8 cellular contexts compared by ENCODE assay signal in genomic region chr3:152257246-152258074, GRCh38. TPM values are rescaled to one million over a fixed set of nuclear protein-coding genes. Genes with fewer than 3 reads are reported as not detected.
A peak's percentile ranks its signal among the peaks of the same experiment; 100 is the strongest.
DNase-seq lines count a peak whose midpoint lies in the region; ATAC-seq and TF ChIP-seq lines count a peak whose summit lies in the region.

No MANE protein-coding gene starts in this region.

- intact Hi-C loops in head of caudate nucleus (cut with DNase I) = no loop called here

- peaks cover 89% of the 10 kb centered on the region for H3K4me1 Mint-ChIP-seq in activated CD8-positive, alpha-beta memory T cell treated with anti-CD3 and anti-CD28 coated beads, Interleukin-2, amount 10 ng/mL, durations not matched to agents 7 days and 5 days

- H3K4me1 ChIP-seq in neutrophil (ENCODE audit: control insufficient read depth in 1 of 2, insufficient read depth in 1 of 2, low read depth in 1 of 2, low read length in 1 of 2) = peaks cover 66% of the 10 kb centered on the region in 2 experiments

- H3K9ac ChIP-seq in SU-DHL-6 (ENCODE audit: low read length) = peak overlapping the region; percentile 25

- H3K27me3 ChIP-seq in SU-DHL-6 (ENCODE audit: low read length) = no peaks in the 10 kb centered on the region
- no peaks in the 10 kb centered on the region for H3K27me3 ChIP-seq in neutrophil

- H2AFZ ChIP-seq in SU-DHL-6 (ENCODE audit: low read depth, low read length, severe bottlenecking) = peak overlapping the region; percentile 28

- CTCF ChIA-PET in activated CD8-positive, alpha-beta memory T cell treated with anti-CD3 and anti-CD28 coated beads, Interleukin-2, amount 10 ng/mL, durations not matched to agents 7 days and 5 days (lab: Charles Lee) = interaction anchor here (0.6 to 4.7 kb wide), 7 partner anchors 11 to 181 kb away, joined by 3 to 22 read pairs (median 4); partner anchors contain the start of gene MBNL1

- peak overlapping the region; percentile 28 for H3K4me3 ChIP-seq in SU-DHL-6 (ENCODE audit: insufficient read depth, low read length, poor library complexity, severe bottlenecking)
- peak overlapping the region in 1 of 2 experiments; percentile 7 for H3K4me3 ChIP-seq in neutrophil (ENCODE audit: low read depth in 1 of 2, low read length in 1 of 2)

- TF ChIP-seq CTCF in SU-DHL-6 (IDR thresholded peaks at IDR 0.05; ENCODE audit: insufficient read depth, low read length, poor library complexity, severe bottlenecking) = no peak
- no peak for TF ChIP-seq CTCF in neutrophil (IDR thresholded peaks at IDR 0.05)

- no peaks in the 10 kb centered on the region for H3K9me2 ChIP-seq in SU-DHL-6 (replicated peaks; ENCODE audit: insufficient read depth, low read length)

- H3K9me3 Mint-ChIP-seq in activated CD8-positive, alpha-beta memory T cell treated with anti-CD3 and anti-CD28 coated beads, Interleukin-2, amount 10 ng/mL, durations not matched to agents 7 days and 5 days (ENCODE audit: low read depth) = peaks cover 2% of the 10 kb centered on the region

- H3K36me3 Mint-ChIP-seq in activated CD8-positive, alpha-beta memory T cell treated with anti-CD3 and anti-CD28 coated beads, Interleukin-2, amount 10 ng/mL, durations not matched to agents 7 days and 5 days = peaks cover 40% of the 10 kb centered on the region

- H3K4me3 Mint-ChIP-seq in activated CD8-positive, alpha-beta memory T cell treated with anti-CD3 and anti-CD28 coated beads, Interleukin-2, amount 10 ng/mL, durations not matched to agents 7 days and 5 days = peak overlapping the region; percentile 57

- peak; percentile 55 for DNase-seq in activated CD8-positive, alpha-beta memory T cell treated with anti-CD3 and anti-CD28 coated beads, Interleukin-2, amount 10 ng/mL, durations not matched to agents 7 days and 5 days
- DNase-seq in activated CD8-positive, alpha-beta memory T cell treated with anti-CD3 and anti-CD28 coated beads, Interleukin-2, amount 50 U/mL, for 48 hours = no peak
- DNase-seq in COLO668 (lab: John Stamatoyannopoulos, UW; ENCODE audit: unreplicated experiment) (no peak), NCI-H1092 treated with DMSO at 0.1 percent for 48 hours (lab: John Stamatoyannopoulos, UW) (no peak), head of caudate nucleus (no peak)

- no peaks in the 10 kb centered on the region for H4K20me1 ChIP-seq in SU-DHL-6 (ENCODE audit: low read depth, low read length)

- ATAC-seq in activated CD8-positive, alpha-beta memory T cell treated with anti-CD3 and anti-CD28 coated beads, Interleukin-2, amount 10 ng/mL, durations not matched to agents 7 days and 5 days = peak; percentile 24
- ATAC-seq in HG02852 (IDR thresholded peaks at IDR 0.05; ENCODE audit: unreplicated experiment) = peak; percentile 77

- peaks cover 26% of the 10 kb centered on the region; the same call in 1 of the 2 replicates for H3K79me2 ChIP-seq in SU-DHL-6 (ENCODE audit: insufficient read depth, low read length)

- H3K27ac ChIP-seq in SU-DHL-6 (ENCODE audit: low read depth, low read length) (peak overlapping the region; percentile 67), neutrophil (peak overlapping the region; percentile 82)

- peak overlapping the region; percentile 71 for H3K4me2 ChIP-seq in SU-DHL-6 (ENCODE audit: low read depth, low read length, poor library complexity, severe bottlenecking)

- H3K27ac Mint-ChIP-seq in activated CD8-positive, alpha-beta memory T cell treated with anti-CD3 and anti-CD28 coated beads, Interleukin-2, amount 10 ng/mL, durations not matched to agents 7 days and 5 days = peak overlapping the region; percentile 94

- H3F3A ChIP-seq in SU-DHL-6 (ENCODE audit: insufficient read depth) = peaks cover 15% of the 10 kb centered on the region; the same call in 1 of the 2 replicates

- no peaks in the 10 kb centered on the region for H3K9me3 ChIP-seq in SU-DHL-6 (ENCODE audit: insufficient read depth, low read length)
- no peaks in the 10 kb centered on the region for H3K9me3 ChIP-seq in neutrophil

- no peaks in the 10 kb centered on the region for H3K36me3 ChIP-seq in SU-DHL-6 (ENCODE audit: low read length)
- H3K36me3 ChIP-seq in neutrophil = no peaks in the 10 kb centered on the region

- H3K27me3 Mint-ChIP-seq in activated CD8-positive, alpha-beta memory T cell treated with anti-CD3 and anti-CD28 coated beads, Interleukin-2, amount 10 ng/mL, durations not matched to agents 7 days and 5 days = no peaks in the 10 kb centered on the region

RNA-seq across cellular contexts. Expression of gene MBNL1, which starts 11.3 kb away (rescaled TPM):
- total RNA-seq in activated CD8-positive, alpha-beta memory T cell treated with anti-CD3 and anti-CD28 coated beads, Interleukin-2, amount 10 ng/mL, durations not matched to agents 7 days and 5 days = 100 to 1,000 TPM; 370 to 398 TPM
